In the genomic region with DNA sequence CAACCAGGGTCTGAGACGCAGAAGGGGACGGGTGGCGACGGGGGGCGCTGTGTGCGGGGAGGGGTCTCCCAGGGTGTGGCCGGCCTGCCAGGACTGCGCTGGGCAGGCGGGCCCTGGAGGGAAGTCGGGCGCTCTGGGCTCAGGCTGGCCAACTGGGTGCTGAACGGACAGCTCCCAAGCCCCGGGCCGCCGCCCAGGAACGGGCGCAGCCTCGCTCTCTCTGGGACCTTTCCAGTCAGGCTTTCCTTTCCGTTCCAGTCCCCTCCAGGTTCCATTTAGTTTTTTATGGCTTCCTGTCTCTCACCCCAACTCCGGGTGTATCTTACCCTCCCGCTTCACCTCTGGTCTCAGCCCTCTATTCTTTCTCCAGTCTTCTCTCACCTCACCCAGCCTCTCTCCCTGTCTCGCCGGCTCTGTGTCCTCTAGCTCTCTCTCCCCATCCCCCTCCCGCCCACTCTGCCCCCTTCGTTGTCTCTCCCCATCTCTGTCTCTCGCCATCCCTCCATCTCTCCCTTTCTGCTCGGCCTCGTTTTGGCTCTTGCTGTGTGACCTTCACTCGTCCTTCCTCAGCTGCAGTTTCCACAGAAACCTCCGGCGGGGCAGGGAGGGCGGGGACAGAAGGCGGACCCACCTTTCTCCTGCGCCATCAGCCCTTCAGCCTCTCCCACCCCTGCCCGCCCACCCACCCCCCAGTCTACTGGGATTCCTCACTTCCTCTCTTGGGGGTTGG, we compare ENCODE assay signal across 1 cellular context.
TF ChIP-seq lines count a peak whose summit lies in the region.

No MANE protein-coding gene starts in this region.

TF ChIP-seq in H1, 55 proteins besides CTCF, POLR2A, EP300 and RAD21:
- TF ChIP-seq GABPA (IDR thresholded peaks at IDR 0.05; ENCODE audit: borderline replicate concordance, insufficient read depth, low read length): peak; percentile 60; the same call in 1 of the 2 replicates
- no peak for TF ChIP-seq TAF7 (optimal IDR thresholded peaks at IDR 0.05; ENCODE audit: borderline replicate concordance, low read depth, low read length)
- TF ChIP-seq, protein P1, sequence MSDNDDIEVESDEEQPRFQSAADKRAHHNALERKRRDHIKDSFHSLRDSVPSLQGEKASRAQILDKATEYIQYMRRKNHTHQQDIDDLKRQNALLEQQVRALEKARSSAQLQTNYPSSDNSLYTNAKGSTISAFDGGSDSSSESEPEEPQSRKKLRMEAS (IDR thresholded peaks at IDR 0.05): no peak
- peak; percentile 84 to 93; a peak in 3 of 4 replicates for TF ChIP-seq SIN3A (conservative IDR thresholded peaks at IDR 0.05 in 1 of 2, IDR thresholded peaks at IDR 0.05 in 1 of 2; ENCODE audit: low read depth in 1 of 2, low read length in 2 of 2)
- no peak for TF ChIP-seq RFX5 (IDR thresholded peaks at IDR 0.05; ENCODE audit: borderline replicate concordance, low read depth, low read length)
- 0 out of 2 replicates have a peak, but pooled peaks have one; percentile 46 for TF ChIP-seq SP1 (IDR thresholded peaks at IDR 0.05; ENCODE audit: low read depth, low read length)
- TF ChIP-seq SIRT6 (IDR thresholded peaks at IDR 0.05; ENCODE audit: low read length): no peak
- TF ChIP-seq RBBP5 (IDR thresholded peaks at IDR 0.05; ENCODE audit: borderline replicate concordance, low read depth, low read length): 0 out of 2 replicates have a peak, but pooled peaks have one; percentile 14
- TF ChIP-seq POLR2AphosphoS5 (IDR thresholded peaks at IDR 0.05; ENCODE audit: low read depth, low read length): 0 out of 2 replicates have a peak, but pooled peaks have one; percentile 13
- 0 out of 2 replicates have a peak, but pooled peaks have one; percentile 29 for TF ChIP-seq YY1 (IDR thresholded peaks at IDR 0.05; ENCODE audit: low read depth, low read length)
- TF ChIP-seq GTF2F1 (IDR thresholded peaks at IDR 0.05; ENCODE audit: borderline replicate concordance, low read depth, low read length): no peak
